Comparison of ENCODE assay signal across 23 cellular contexts in the genomic region with DNA sequence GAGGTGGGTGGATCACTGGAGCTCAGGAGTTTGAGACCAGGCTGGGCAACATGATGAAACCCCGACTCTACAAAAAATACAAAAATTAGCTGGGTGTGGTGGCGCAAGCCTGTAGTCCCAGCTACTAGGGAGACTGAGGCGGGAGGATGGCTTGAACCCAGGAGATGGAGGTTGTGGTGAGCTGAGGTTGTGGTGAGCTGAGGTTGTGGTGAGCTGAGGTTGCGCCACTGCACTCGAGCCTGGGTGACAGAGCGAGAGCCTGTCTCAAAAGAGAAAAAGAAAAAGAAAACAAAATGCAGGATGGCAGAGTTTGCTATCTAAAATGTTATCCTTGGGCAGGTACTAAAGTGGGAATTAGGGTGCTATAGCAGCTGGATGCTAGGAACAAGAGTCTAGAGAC. TPM values are rescaled to one million over a fixed set of nuclear protein-coding genes. Genes with fewer than 3 reads are reported as not detected.
DNase-seq lines count a peak whose midpoint lies in the region; ATAC-seq lines count a peak whose summit lies in the region.
"Had no signal": no experiment of that assay in that cellular context is flagged by ENCODE, and none has a peak within 500 bp of the region (broad histone marks: within the 10 kb centered on the region; RNA-seq: fewer than 3 reads in every experiment).

No MANE protein-coding gene starts in this region.

- H3K4me3 Mint-ChIP-seq in activated naive CD8-positive, alpha-beta T cell treated with anti-CD3 and anti-CD28 coated beads, Interleukin-2, amount 10 ng/mL, durations not matched to agents 7 days and 5 days, result peak overlapping the region; percentile 43
- no peak overlapping the region for H3K4me3 Mint-ChIP-seq in activated naive CD8-positive, alpha-beta T cell treated with anti-CD3 and anti-CD28 coated beads for 36 hours
- H3K4me3 Mint-ChIP-seq in activated naive CD8-positive, alpha-beta T cell treated with anti-CD3 and anti-CD28 coated beads, Interleukin-2, amount 50 U/mL, for 24 hours, result no peak overlapping the region
- H3K4me3 Mint-ChIP-seq: activated B cell treated with CpG ODN at 0.5 μM for 24 hours; stimulated activated naive CD8-positive, alpha-beta T cell treated with anti-CD3 and anti-CD28 coated beads, Interleukin-15, Interleukin-2, amounts not matched to agents 100 ng/mL and 50 ng/mL, for 24 hours; T-cell had no signal

- H3K27me3 Mint-ChIP-seq in activated naive CD8-positive, alpha-beta T cell treated with anti-CD3 and anti-CD28 coated beads, Interleukin-2, amount 10 ng/mL, durations not matched to agents 7 days and 5 days, result peaks cover 35% of the 10 kb centered on the region
- no peaks in the 10 kb centered on the region for H3K27me3 Mint-ChIP-seq in activated naive CD8-positive, alpha-beta T cell treated with anti-CD3 and anti-CD28 coated beads for 36 hours
- H3K27me3 Mint-ChIP-seq in activated naive CD8-positive, alpha-beta T cell treated with anti-CD3 and anti-CD28 coated beads, Interleukin-2, amount 50 U/mL, for 24 hours, result peaks cover 3% of the 10 kb centered on the region
- H3K27me3 Mint-ChIP-seq: stimulated activated naive CD8-positive, alpha-beta T cell treated with anti-CD3 and anti-CD28 coated beads, Interleukin-15, Interleukin-2, amounts not matched to agents 100 ng/mL and 50 ng/mL, for 24 hours; T-cell had no signal

- H3K4me1 Mint-ChIP-seq in activated naive CD8-positive, alpha-beta T cell treated with anti-CD3 and anti-CD28 coated beads, Interleukin-2, amount 10 ng/mL, durations not matched to agents 7 days and 5 days, result peaks cover 14% of the 10 kb centered on the region
- no peaks in the 10 kb centered on the region for H3K4me1 Mint-ChIP-seq in activated naive CD8-positive, alpha-beta T cell treated with anti-CD3 and anti-CD28 coated beads for 36 hours
- H3K4me1 Mint-ChIP-seq in activated naive CD8-positive, alpha-beta T cell treated with anti-CD3 and anti-CD28 coated beads, Interleukin-2, amount 50 U/mL, for 24 hours, result peaks cover 4% of the 10 kb centered on the region
- H3K4me1 Mint-ChIP-seq: activated B cell treated with CpG ODN at 0.5 μM for 24 hours had no signal

- no peaks in the 10 kb centered on the region for H3K36me3 Mint-ChIP-seq in activated naive CD8-positive, alpha-beta T cell treated with anti-CD3 and anti-CD28 coated beads, Interleukin-2, amount 10 ng/mL, durations not matched to agents 7 days and 5 days
- H3K36me3 Mint-ChIP-seq in activated naive CD8-positive, alpha-beta T cell treated with anti-CD3 and anti-CD28 coated beads for 36 hours, result no peaks in the 10 kb centered on the region
- H3K36me3 Mint-ChIP-seq in activated naive CD8-positive, alpha-beta T cell treated with anti-CD3 and anti-CD28 coated beads, Interleukin-2, amount 50 U/mL, for 24 hours (ENCODE audit: low read depth), result no peaks in the 10 kb centered on the region
- H3K36me3 Mint-ChIP-seq: T-cell had no signal

- peak; percentile 27 for ATAC-seq in activated naive CD8-positive, alpha-beta T cell treated with anti-CD3 and anti-CD28 coated beads, Interleukin-2, amount 10 ng/mL, durations not matched to agents 7 days and 5 days (ENCODE audit: low read depth)
- ATAC-seq in activated naive CD8-positive, alpha-beta T cell treated with anti-CD3 and anti-CD28 coated beads, Interleukin-2, amount 50 U/mL, for 24 hours, result peak; percentile 33
- ATAC-seq in GM18909 (IDR thresholded peaks at IDR 0.05; ENCODE audit: poor library complexity, unreplicated experiment) (no peak), GM21515 (IDR thresholded peaks at IDR 0.05; ENCODE audit: unreplicated experiment) (no peak)
- ATAC-seq: left lung, T-cell had no signal

- H3K9me3 Mint-ChIP-seq in activated naive CD8-positive, alpha-beta T cell treated with anti-CD3 and anti-CD28 coated beads, Interleukin-2, amount 10 ng/mL, durations not matched to agents 7 days and 5 days, result no peaks in the 10 kb centered on the region
- no peaks in the 10 kb centered on the region for H3K9me3 Mint-ChIP-seq in activated naive CD8-positive, alpha-beta T cell treated with anti-CD3 and anti-CD28 coated beads for 36 hours
- no peaks in the 10 kb centered on the region for H3K9me3 Mint-ChIP-seq in activated naive CD8-positive, alpha-beta T cell treated with anti-CD3 and anti-CD28 coated beads, Interleukin-2, amount 50 U/mL, for 24 hours
- H3K9me3 Mint-ChIP-seq: activated B cell treated with CpG ODN at 0.5 μM for 24 hours; stimulated activated naive CD8-positive, alpha-beta T cell treated with anti-CD3 and anti-CD28 coated beads, Interleukin-15, Interleukin-2, amounts not matched to agents 100 ng/mL and 50 ng/mL, for 24 hours; T-cell had no signal

- peak; percentile 61 for DNase-seq in activated naive CD8-positive, alpha-beta T cell treated with anti-CD3 and anti-CD28 coated beads, Interleukin-2, amount 10 ng/mL, durations not matched to agents 7 days and 5 days
- DNase-seq in activated naive CD8-positive, alpha-beta T cell treated with anti-CD3 and anti-CD28 coated beads for 36 hours, result no peak
- DNase-seq in MV-4-11 (lab: John Stamatoyannopoulos, UW) (peak; percentile 47), NCI-H1048 (lab: John Stamatoyannopoulos, UW) (no peak)
- DNase-seq in activated naive CD8-positive, alpha-beta T cell treated with anti-CD3 and anti-CD28 coated beads, Interleukin-2, amount 50 U/mL, for 24 hours, result no peak
- DNase-seq: activated B cell treated with CpG ODN at 0.5 μM for 24 hours; activated effector memory CD4-positive, alpha-beta T cell treated with Interleukin-2 at 50 U/mL for 16 hours; adrenal gland; central memory CD4-positive, alpha-beta T cell; cortex of kidney; DMS53; effector memory CD4-positive, alpha-beta T cell; HCEC 1CT; Kasumi-1; left lung; NCI-H1694; NCI-H446 treated with DMSO at 0.1 percent for 48 hours; NCI-H82; posterior cingulate gyrus; T-cell had no signal

- POLR2A ChIA-PET in activated naive CD8-positive, alpha-beta T cell treated with anti-CD3 and anti-CD28 coated beads, Interleukin-2, amount 10 ng/mL, durations not matched to agents 7 days and 5 days (lab: Charles Lee), result no interaction called here

- peak overlapping the region; percentile 65 for H3K27ac Mint-ChIP-seq in activated naive CD8-positive, alpha-beta T cell treated with anti-CD3 and anti-CD28 coated beads, Interleukin-2, amount 10 ng/mL, durations not matched to agents 7 days and 5 days
- no peak overlapping the region for H3K27ac Mint-ChIP-seq in activated naive CD8-positive, alpha-beta T cell treated with anti-CD3 and anti-CD28 coated beads for 36 hours
- peak overlapping the region; percentile 26 for H3K27ac Mint-ChIP-seq in activated naive CD8-positive, alpha-beta T cell treated with anti-CD3 and anti-CD28 coated beads, Interleukin-2, amount 50 U/mL, for 24 hours
- H3K27ac Mint-ChIP-seq: activated B cell treated with CpG ODN at 0.5 μM for 24 hours; stimulated activated naive CD8-positive, alpha-beta T cell treated with anti-CD3 and anti-CD28 coated beads, Interleukin-15, Interleukin-2, amounts not matched to agents 100 ng/mL and 50 ng/mL, for 24 hours; T-cell had no signal

RNA-seq across cellular contexts. Expression of a gene that starts 10.8 kb away (rescaled TPM):
- not detected for total RNA-seq in activated naive CD8-positive, alpha-beta T cell treated with anti-CD3 and anti-CD28 coated beads, Interleukin-2, amount 10 ng/mL, durations not matched to agents 7 days and 5 days
- total RNA-seq in activated naive CD8-positive, alpha-beta T cell treated with anti-CD3 and anti-CD28 coated beads for 36 hours, result under 1 TPM; 0.27 to 0.34 TPM
- total RNA-seq: activated B cell treated with CpG ODN at 0.5 μM for 24 hours had no signal

Comparison
In these comparisons a context has a peak if more than half of its experiments do, and no peak if none do; other contexts are left out.
1. DNase-seq: peak in activated naive CD8-positive, alpha-beta T cell treated with anti-CD3 and anti-CD28 coated beads, Interleukin-2, amount 10 ng/mL, durations not matched to agents 7 days and 5 days (single experiment) and MV-4-11 (single experiment); none in activated naive CD8-positive, alpha-beta T cell treated with anti-CD3 and anti-CD28 coated beads for 36 hours (single experiment), activated naive CD8-positive, alpha-beta T cell treated with anti-CD3 and anti-CD28 coated beads, Interleukin-2, amount 50 U/mL, for 24 hours (single experiment) and NCI-H1048 (single experiment).
2. ATAC-seq: peak in activated naive CD8-positive, alpha-beta T cell treated with anti-CD3 and anti-CD28 coated beads, Interleukin-2, amount 10 ng/mL, durations not matched to agents 7 days and 5 days (single experiment) and activated naive CD8-positive, alpha-beta T cell treated with anti-CD3 and anti-CD28 coated beads, Interleukin-2, amount 50 U/mL, for 24 hours (single experiment); none in GM18909 (single experiment) and GM21515 (single experiment).